Comparison of ENCODE assay signal across 8 cellular contexts in genomic region chr1:53182111-53182593, GRCh38. TPM values are rescaled to one million over a fixed set of nuclear protein-coding genes. Genes with fewer than 3 reads are reported as not detected.
DNase-seq lines count a peak whose midpoint lies in the region; ATAC-seq, FAIRE-seq and TF ChIP-seq lines count a peak whose summit lies in the region.

No MANE protein-coding gene starts in this region.

- DNase-seq in Ammon's horn (ENCODE audit: low spot score), result peak; percentile 85
- DNase-seq in H54 (ENCODE audit: insufficient read length, low spot score), result peak; percentile 58
- peak; percentile 64 for DNase-seq in NCI-H460 (ENCODE audit: extremely low read depth, low read depth)
- DNase-seq in activated CD4-positive, alpha-beta T cell treated with anti-CD3 and anti-CD28 coated beads, Interleukin-2, amount 50 U/mL, for 4 hours, result peak; percentile 72 to 75
- DNase-seq in effector CD4-positive, alpha-beta T cell, result peak; percentile 77
- peak; percentile 88 for DNase-seq in lung (ENCODE audit: low spot score)
- DNase-seq in stimulated activated CD8-positive, alpha-beta memory T cell treated with anti-CD3 and anti-CD28 coated beads, Interleukin-12 subunit alpha, Interleukin-12 subunit beta, amount 100 ng/mL, for 4 hours (ENCODE audit: low read depth), result peak; percentile 55

- no peak overlapping the region for H3K4me3 ChIP-seq in lung

- no peak for TF ChIP-seq POLR2A in H54 (IDR thresholded peaks at IDR 0.05; ENCODE audit: low read depth, low read length)

- no peaks in the 10 kb centered on the region for H3K36me3 ChIP-seq in lung (ENCODE audit: control insufficient read depth in 2 of 2, insufficient read depth in 2 of 2, low read length in 2 of 2)

- H3K27me3 ChIP-seq in lung (ENCODE audit: control insufficient read depth, insufficient read depth), result no peaks in the 10 kb centered on the region

- no peak for FAIRE-seq in H54 (lab: Jason Lieb, UNC)

- H3K9me3 ChIP-seq in lung (ENCODE audit: control insufficient read depth in 2 of 2, insufficient read depth in 1 of 2, low read length in 1 of 2), result no peaks in the 10 kb centered on the region

- peak; percentile 79 for TF ChIP-seq CTCF in lung (IDR thresholded peaks at IDR 0.05; ENCODE audit: control extremely low read depth, extremely low read depth)

- 21 to 25% methylated on average over 16 of the region's 16 CpGs for WGBS in lung, 2 donors

- peak; percentile 64 for ATAC-seq in lung (ENCODE audit: insufficient read depth, low FRiP score)
- no peak for ATAC-seq in HG03520 (IDR thresholded peaks at IDR 0.05; ENCODE audit: unreplicated experiment)

- H3K4me1 ChIP-seq in lung (ENCODE audit: control insufficient read depth in 2 of 2, insufficient read depth in 2 of 2, low read length in 2 of 2), result no peaks in the 10 kb centered on the region

- peak overlapping the region in 1 of 2 donors; percentile 44 for H3K27ac ChIP-seq in lung (ENCODE audit: low read depth in 1 of 2, low read length in 1 of 2)

RNA-seq across cellular contexts. Expression of gene CPT2, which starts 14.5 kb away (rescaled TPM):
- 16.6 and 17.8 TPM in 2 replicates for total RNA-seq in NCI-H460 (2014; rRNA removed; shearing (Covaris generic))
- polyA plus RNA-seq in NCI-H460 (2014; cell fraction: nucleus; rRNA removed), result 11.0 and 16.3 TPM in 2 replicates
- total RNA-seq in lung, result 10 to 100 TPM; 16.3 to 26.4 TPM
- 10 to 100 TPM; 11.5 to 21.1 TPM for polyA plus RNA-seq in lung

RNA-seq across cellular contexts. Expression of gene CZIB, which starts 38.3 kb away (rescaled TPM):
- total RNA-seq in NCI-H460 (2014; rRNA removed; shearing (Covaris generic)), result 48.5 and 53.5 TPM in 2 replicates
- polyA plus RNA-seq in NCI-H460 (2014; cell fraction: nucleus; rRNA removed), result 82.5 and 83.9 TPM in 2 replicates
- 10 to 100 TPM; 39.1 to 52.3 TPM for total RNA-seq in lung
- polyA plus RNA-seq in lung, result 10 to 100 TPM; 53.6 to 86.5 TPM

RNA-seq across cellular contexts. Expression of gene SLC1A7, which starts 39.7 kb away (rescaled TPM):
- not detected in 2 replicates for total RNA-seq in NCI-H460 (2014; rRNA removed; shearing (Covaris generic))
- polyA plus RNA-seq in NCI-H460 (2014; cell fraction: nucleus; rRNA removed), result not detected in 2 replicates
- under 1 TPM; 0.14 to 0.61 TPM for total RNA-seq in lung
- under 1 TPM; 0.14 to 0.81 TPM for polyA plus RNA-seq in lung

RNA-seq across cellular contexts. Expression of gene MAGOH, which starts 56.2 kb away (rescaled TPM):
- 57.6 and 78.6 TPM in 2 replicates for total RNA-seq in NCI-H460 (2014; rRNA removed; shearing (Covaris generic))
- 13.3 and 36.0 TPM in 2 replicates for polyA plus RNA-seq in NCI-H460 (2014; cell fraction: nucleus; rRNA removed)
- 10 to 100 TPM; 33.0 to 34.1 TPM for total RNA-seq in lung
- 100 to 1,000 TPM in 1 of 2 donors, 10 to 100 TPM in 1; 83.0 to 141 TPM for polyA plus RNA-seq in lung
